Comparison of ENCODE assay signal across 8 cellular contexts in the genomic region with DNA sequence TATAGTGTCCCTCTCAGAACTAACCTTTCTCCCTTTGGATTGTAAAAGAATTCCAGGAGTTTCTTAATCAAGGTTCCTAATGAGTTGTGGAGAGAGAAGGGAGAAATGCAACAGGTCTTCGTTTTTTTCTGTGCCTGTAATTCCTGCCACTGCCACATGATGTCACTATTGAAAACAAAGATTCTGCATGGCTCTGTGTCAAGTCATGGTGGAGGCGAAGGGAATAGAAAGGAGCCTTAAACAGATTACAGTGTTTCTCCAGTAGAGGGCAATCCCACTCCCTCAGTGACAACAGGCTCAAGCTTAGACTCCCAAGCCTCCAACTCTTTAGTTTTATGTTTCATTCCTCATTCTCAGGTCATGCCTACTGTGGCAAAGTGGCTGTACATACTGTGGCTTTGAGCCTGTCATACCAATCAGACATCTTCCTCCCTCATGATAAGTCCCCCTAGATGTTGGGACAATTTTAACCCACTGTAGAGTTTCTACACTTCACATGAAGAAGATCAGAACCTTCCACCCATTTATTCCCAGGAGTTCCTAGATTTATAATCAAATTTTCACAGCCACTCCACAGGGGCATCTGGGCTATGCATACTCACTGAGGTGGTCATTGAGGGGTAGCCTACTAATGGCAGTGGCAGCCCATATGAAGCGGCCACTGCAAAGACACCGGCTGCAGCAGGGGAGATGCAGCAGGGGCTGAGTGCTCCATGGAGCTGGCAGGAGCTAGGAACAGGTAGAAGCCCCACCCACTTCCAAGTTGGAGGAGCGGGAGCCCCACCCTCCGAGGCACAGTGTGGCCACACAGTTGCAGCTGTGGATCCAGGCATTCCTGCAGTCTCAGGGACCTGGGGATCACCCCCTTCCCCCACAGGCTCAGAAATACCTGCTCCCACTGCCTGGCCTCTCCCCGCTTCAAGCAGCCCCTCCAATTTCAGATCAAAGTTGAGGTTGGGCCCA.
A peak's percentile ranks its signal among the peaks of the same experiment; 100 is the strongest.
DNase-seq lines count a peak whose midpoint lies in the region; ATAC-seq, FAIRE-seq and TF ChIP-seq lines count a peak whose summit lies in the region.

No MANE protein-coding gene starts in this region.

- no peaks in the 10 kb centered on the region for H3K36me3 ChIP-seq in adipocyte (ENCODE audit: control insufficient read depth, insufficient read depth, low read length, severe bottlenecking)

- TF ChIP-seq CTCF in LNCAP (IDR thresholded peaks at IDR 0.05) (peak; percentile 97), mesothelial cell of epicardium (IDR thresholded peaks at IDR 0.05; ENCODE audit: unreplicated experiment) (peak; percentile 52)

- H3K4me3 ChIP-seq in adipocyte (ENCODE audit: low read length): peak overlapping the region; percentile 16

- H3K9me3 ChIP-seq in adipocyte (ENCODE audit: control insufficient read depth, low read length): peaks cover 15% of the 10 kb centered on the region

- peaks cover 16% of the 10 kb centered on the region for H3K36me3 Mint-ChIP-seq in mesothelial cell of epicardium

- no peak for TF ChIP-seq POLR2A in GM12891 (IDR thresholded peaks at IDR 0.05; ENCODE audit: low read depth, low read length)

- no peak for ATAC-seq in HG02571 (IDR thresholded peaks at IDR 0.05; ENCODE audit: unreplicated experiment)

- no peak overlapping the region for H3K4me3 Mint-ChIP-seq in mesothelial cell of epicardium

- DNase-seq in AG08396 (ENCODE audit: low spot score): peak; percentile 62
- DNase-seq in GM12891 (ENCODE audit: insufficient read length, low spot score): peak; percentile 22
- no peak for DNase-seq in adipocyte (ENCODE audit: low read depth)
- no peak for DNase-seq in mesothelial cell of epicardium (ENCODE audit: low spot score in 2 of 2, unreplicated experiment in 2 of 2)
- DNase-seq in DMS79 (lab: John Stamatoyannopoulos, UW): no peak
- no peak for DNase-seq in activated gamma-delta T cell treated with Interleukin-2 at 50 U/mL for 16 hours

- H3K9ac ChIP-seq in adipocyte (ENCODE audit: low read length): no peak overlapping the region

- peaks cover 17% of the 10 kb centered on the region for H3K4me1 Mint-ChIP-seq in mesothelial cell of epicardium

- H3K9me3 Mint-ChIP-seq in mesothelial cell of epicardium: peaks cover 21% of the 10 kb centered on the region

- no peak for FAIRE-seq in GM12891 (lab: Jason Lieb, UNC)

- H3K27me3 Mint-ChIP-seq in mesothelial cell of epicardium (ENCODE audit: low read depth): no peaks in the 10 kb centered on the region

- H3K27me3 ChIP-seq in adipocyte (replicated peaks; ENCODE audit: control insufficient read depth, insufficient read depth, low read length): no peaks in the 10 kb centered on the region

- no peak overlapping the region for H3K27ac Mint-ChIP-seq in mesothelial cell of epicardium

- H3K4me1 ChIP-seq in adipocyte (ENCODE audit: control insufficient read depth, insufficient read depth, low read length): peaks cover 15% of the 10 kb centered on the region

TF ChIP-seq in GM12891, 5 proteins besides CTCF, POLR2A, EP300 and RAD21:
- TF ChIP-seq POLR2AphosphoS5 (IDR thresholded peaks at IDR 0.05; ENCODE audit: low read depth, low read length): no peak
- TF ChIP-seq TAF1 (IDR thresholded peaks at IDR 0.05; ENCODE audit: low read depth, low read length): no peak
- no peak for TF ChIP-seq PAX5 (IDR thresholded peaks at IDR 0.05; ENCODE audit: insufficient read depth, low read length, severe bottlenecking)
- TF ChIP-seq POU2F2 (IDR thresholded peaks at IDR 0.05; ENCODE audit: low read depth, low read length): no peak
- no peak for TF ChIP-seq SPI1 (IDR thresholded peaks at IDR 0.05; ENCODE audit: low read depth, low read length)

Comparison
In these comparisons a context has a peak if more than half of its experiments do, and no peak if none do; other contexts are left out.
1. DNase-seq: peak in AG08396 (single experiment) and GM12891 (single experiment); none in adipocyte (single experiment), mesothelial cell of epicardium (0 of 2), DMS79 (single experiment) and activated gamma-delta T cell treated with Interleukin-2 at 50 U/mL for 16 hours (single experiment).